ENCODE assay signal across 28 cellular contexts in the genomic region with DNA sequence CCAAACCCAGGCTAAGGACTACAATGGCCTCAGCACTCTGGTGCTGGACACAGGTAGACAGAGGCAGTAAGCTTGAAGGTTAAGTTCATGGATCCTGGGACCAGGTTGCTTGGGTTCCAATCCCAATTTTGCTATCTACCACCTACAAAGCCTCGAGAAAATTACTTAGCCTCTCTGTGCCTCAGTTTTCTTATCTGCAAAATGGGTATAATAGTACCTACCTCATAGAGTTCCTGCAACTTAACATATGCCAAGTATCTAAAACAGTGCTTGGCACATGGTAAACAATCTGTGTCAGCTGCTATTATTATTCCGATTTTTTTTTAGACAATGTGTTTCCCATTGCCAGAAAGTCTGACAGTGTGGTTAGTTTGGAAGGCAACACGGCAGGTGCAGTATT. TPM values are rescaled to one million over a fixed set of nuclear protein-coding genes. Genes with fewer than 3 reads are reported as not detected.
DNase-seq lines count a peak whose midpoint lies in the region; ATAC-seq, FAIRE-seq and TF ChIP-seq lines count a peak whose summit lies in the region.
"Had no signal": no experiment of that assay in that cellular context is flagged by ENCODE, and none has a peak within 500 bp of the region (broad histone marks: within the 10 kb centered on the region; RNA-seq: fewer than 3 reads in every experiment).

No MANE protein-coding gene starts in this region.

- intact Hi-C loops in OCI-LY7 (cut with micrococcal nuclease; ENCODE audit: unreplicated experiment): loop anchor here (5.0 kb wide), 1 partner anchor 107 kb away; no protein-coding TSS in a partner anchor
- intact Hi-C loops in K562 (cut with micrococcal nuclease): no loop called here
- intact Hi-C loops in esophagus muscularis mucosa (cut with DNase I): no loop called here
- intact Hi-C loops in prostate gland (cut with DNase I): no loop called here
- intact Hi-C loops in breast epithelium (cut with DNase I; ENCODE audit: low total_unique reads): no loop called here

- no peak overlapping the region for H3K4me3 ChIP-seq in OCI-LY7 (ENCODE audit: low read depth, low read length, poor library complexity, severe bottlenecking)
- H3K4me3 ChIP-seq in K562: no peak overlapping the region
- no peak overlapping the region for H3K4me3 ChIP-seq in esophagus muscularis mucosa
- H3K4me3 ChIP-seq in prostate gland: no peak overlapping the region
- no peak overlapping the region for H3K4me3 ChIP-seq in breast epithelium
- H3K4me3 ChIP-seq: A549; BLaER1 treated with 17β-estradiol and CSF1 and Interleukin-3, amounts not matched to agents 10 nM and 100 nM; GM12878; GM23338; HAP-1 had no signal

- ATAC-seq in K562: no peak
- ATAC-seq: A549, GM12878, GM23338 had no signal

- CTCF ChIA-PET in OCI-LY7 (lab: Charles Lee; ENCODE audit: unreplicated experiment) (no interaction called here), K562 (lab: Yijun Ruan, JAX; ENCODE audit: low intra/inter-chr PET ratio) (no interaction called here)

- H3K4me3 Mint-ChIP-seq in type B pancreatic cell: no peak overlapping the region
- H3K4me3 Mint-ChIP-seq: CD14-positive monocyte; CD4-positive, alpha-beta T cell; CD8-positive, alpha-beta memory T cell; GM23338; HFFc6 had no signal

- H4K20me1 ChIP-seq in OCI-LY7 (ENCODE audit: insufficient read depth, low read length) (no peaks in the 10 kb centered on the region), K562 (replicated peaks; ENCODE audit: control insufficient read depth, insufficient read depth, low read length) (no peaks in the 10 kb centered on the region)
- H4K20me1 ChIP-seq: BLaER1 treated with 17β-estradiol and CSF1 and Interleukin-3, amounts not matched to agents 10 nM and 100 nM had no signal

- no peak overlapping the region for H3K9ac ChIP-seq in K562 (ENCODE audit: insufficient read depth in 1 of 2, low read depth in 2 of 2, low read length in 2 of 2)
- H3K9ac ChIP-seq: BLaER1 treated with 17β-estradiol and CSF1 and Interleukin-3, amounts not matched to agents 10 nM and 100 nM had no signal

- no peaks in the 10 kb centered on the region; a peak in 1 of 5 replicates for H3K27me3 ChIP-seq in K562 (ENCODE audit: control insufficient read depth in 2 of 2, insufficient read depth in 2 of 2, low read length in 2 of 2)
- H3K27me3 ChIP-seq in esophagus muscularis mucosa: peaks cover 0 to 4% (median 0%) of the 10 kb centered on the region in 4 donors
- H3K27me3 ChIP-seq in prostate gland (replicated peaks; ENCODE audit: insufficient read depth): no peaks in the 10 kb centered on the region
- H3K27me3 ChIP-seq in breast epithelium: no peaks in the 10 kb centered on the region
- H3K27me3 ChIP-seq: BE2C; BLaER1 treated with 17β-estradiol and CSF1 and Interleukin-3, amounts not matched to agents 10 nM and 100 nM had no signal

- peaks cover 4% of the 10 kb centered on the region for H3K36me3 Mint-ChIP-seq in type B pancreatic cell
- H3K36me3 Mint-ChIP-seq: CD14-positive monocyte; CD8-positive, alpha-beta memory T cell had no signal

- H3K36me3 ChIP-seq in OCI-LY7 (ENCODE audit: insufficient read depth, low read length) (no peaks in the 10 kb centered on the region), K562 (ENCODE audit: control insufficient read depth, insufficient read depth, low read length) (no peaks in the 10 kb centered on the region), esophagus muscularis mucosa (no peaks in the 10 kb centered on the region), prostate gland (no peaks in the 10 kb centered on the region), breast epithelium (no peaks in the 10 kb centered on the region)
- H3K36me3 ChIP-seq: BE2C; BLaER1 treated with 17β-estradiol and CSF1 and Interleukin-3, amounts not matched to agents 10 nM and 100 nM; HAP-1 had no signal

- H3K27ac ChIP-seq in OCI-LY7 (ENCODE audit: low read depth, low read length, poor library complexity, severe bottlenecking) (no peak overlapping the region), K562 (ENCODE audit: extremely low read depth, low read depth, low read length) (no peak overlapping the region), esophagus muscularis mucosa (replicated peaks in 1 of 4) (no peak overlapping the region), prostate gland (no peak overlapping the region), breast epithelium (no peak overlapping the region)
- H3K27ac ChIP-seq: A549; BLaER1 treated with 17β-estradiol and CSF1 and Interleukin-3, amounts not matched to agents 10 nM and 100 nM had no signal

- BruUV-seq in OCI-LY7 (replicated peaks; lab: Mats Ljungman, UMichigan): no TSS peak
- BruUV-seq in K562 (replicated peaks; lab: Mats Ljungman, UMichigan): no TSS peak

- POLR2A ChIA-PET in OCI-LY7 (lab: Charles Lee) (no interaction called here), K562 (lab: Yijun Ruan, JAX) (no interaction called here)

- H3K27ac Mint-ChIP-seq in type B pancreatic cell: no peak overlapping the region
- H3K27ac Mint-ChIP-seq: CD14-positive monocyte; CD4-positive, alpha-beta T cell; CD8-positive, alpha-beta memory T cell; GM23338; HFFc6 had no signal

- H3K4me1 ChIP-seq in OCI-LY7 (ENCODE audit: insufficient read depth, low read length, poor library complexity, severe bottlenecking) (peaks cover 18% of the 10 kb centered on the region), K562 (replicated peaks in 1 of 2; ENCODE audit: control insufficient read depth in 2 of 2, insufficient read depth in 2 of 2, low read length in 2 of 2) (no peaks in the 10 kb centered on the region), esophagus muscularis mucosa (no peaks in the 10 kb centered on the region), prostate gland (replicated peaks) (no peaks in the 10 kb centered on the region), breast epithelium (no peaks in the 10 kb centered on the region)
- H3K4me1 ChIP-seq: A549, BE2C had no signal

- no peaks in the 10 kb centered on the region for H3K9me3 Mint-ChIP-seq in type B pancreatic cell
- H3K9me3 Mint-ChIP-seq: CD4-positive, alpha-beta T cell; GM23338; HFFc6 had no signal

- H3K9me3 ChIP-seq in OCI-LY7 (ENCODE audit: low read length) (no peaks in the 10 kb centered on the region), K562 (replicated peaks; ENCODE audit: control insufficient read depth, insufficient read depth, low read depth, low read length) (no peaks in the 10 kb centered on the region), esophagus muscularis mucosa (no peaks in the 10 kb centered on the region), prostate gland (no peaks in the 10 kb centered on the region), breast epithelium (no peaks in the 10 kb centered on the region)
- H3K9me3 ChIP-seq: A549; BE2C; BLaER1 treated with 17β-estradiol and CSF1 and Interleukin-3, amounts not matched to agents 10 nM and 100 nM; HAP-1 had no signal

- no peaks in the 10 kb centered on the region for H3K9me2 ChIP-seq in OCI-LY7 (ENCODE audit: insufficient read depth, low read length)

- TF ChIP-seq POLR2A in K562 (conservative IDR thresholded peaks at IDR 0.05): no peak
- TF ChIP-seq POLR2A in esophagus muscularis mucosa (IDR thresholded peaks at IDR 0.05; ENCODE audit: low read depth): no peak
- no peak for TF ChIP-seq POLR2A in prostate gland (IDR thresholded peaks at IDR 0.05)
- no peak for TF ChIP-seq POLR2A in breast epithelium (IDR thresholded peaks at IDR 0.05)

- in situ Hi-C loops in K562 (cut with MboI): no loop called here

- TF ChIP-seq EP300 in K562 (IDR thresholded peaks at IDR 0.05; ENCODE audit: low read length) (no peak), esophagus muscularis mucosa (IDR thresholded peaks at IDR 0.05) (no peak)

- H3K79me2 ChIP-seq in OCI-LY7 (ENCODE audit: insufficient read depth, low read depth, low read length) (no peaks in the 10 kb centered on the region), K562 (ENCODE audit: control insufficient read depth, insufficient read depth, low read length) (no peaks in the 10 kb centered on the region)

- H3K27me3 Mint-ChIP-seq in type B pancreatic cell: peaks cover 4% of the 10 kb centered on the region

- TF ChIP-seq CTCF in OCI-LY7 (conservative IDR thresholded peaks at IDR 0.05; ENCODE audit: low read length) (no peak), K562 (IDR thresholded peaks at IDR 0.05 in 2 of 3, conservative IDR thresholded peaks at IDR 0.05 in 1 of 3; ENCODE audit: insufficient read depth in 2 of 3, low read depth in 1 of 3, low read length in 3 of 3) (no peak), esophagus muscularis mucosa (IDR thresholded peaks at IDR 0.05) (no peak), prostate gland (IDR thresholded peaks at IDR 0.05) (no peak), breast epithelium (IDR thresholded peaks at IDR 0.05) (no peak), type B pancreatic cell (conservative IDR thresholded peaks at IDR 0.05) (no peak)

- WGBS in K562 (ENCODE audit: insufficient coverage, low coverage, missing lambda C conversion rate): 0% methylated on average over 3 of the region's 3 CpGs
- 63% methylated on average over 3 of the region's 3 CpGs for WGBS in esophagus muscularis mucosa
- 55% methylated on average over 3 of the region's 3 CpGs for WGBS in prostate gland

- H3K4me2 ChIP-seq in OCI-LY7 (ENCODE audit: low read length) (peak overlapping the region; percentile 8; the same call in 1 of the 2 replicates), K562 (ENCODE audit: insufficient read depth, low read length) (no peak overlapping the region)
- H3K4me2 ChIP-seq: A549, GM23338 had no signal

- no peak for TF ChIP-seq RAD21 in K562 (CRISPR knock-in tag; conservative IDR thresholded peaks at IDR 0.05 in 1 of 2, IDR thresholded peaks at IDR 0.05 in 1 of 2)

- no peaks in the 10 kb centered on the region for H3K9me1 ChIP-seq in K562 (ENCODE audit: control insufficient read depth, insufficient read depth, low read length)

- no peaks in the 10 kb centered on the region for H3K4me1 Mint-ChIP-seq in type B pancreatic cell (ENCODE audit: unreplicated experiment)
- H3K4me1 Mint-ChIP-seq: CD14-positive monocyte had no signal

- H2AFZ ChIP-seq in OCI-LY7 (ENCODE audit: low read length) (no peak overlapping the region), K562 (ENCODE audit: low read depth, low read length) (no peak overlapping the region)
- H2AFZ ChIP-seq: GM23338 had no signal

- DNase-seq in NCI-H2171 treated with DMSO at 0.1 percent for 48 hours (lab: John Stamatoyannopoulos, UW) (peak; percentile 8), NCI-H2171 (lab: John Stamatoyannopoulos, UW) (no peak), OCI-LY7 (ENCODE audit: low spot score) (no peak), K562 (ENCODE audit: extremely low read depth in 1 of 4, low spot score in 3 of 4) (no peak), esophagus muscularis mucosa (ENCODE audit: extremely low spot score) (peak; percentile 55), prostate gland (ENCODE audit: low spot score) (no peak), breast epithelium (ENCODE audit: low spot score in 2 of 2) (no peak), type B pancreatic cell (ENCODE audit: extremely low spot score, unreplicated experiment) (no peak)
- DNase-seq: 8988T; ACHN; AML-193; BE2C; CD4-positive, alpha-beta T cell; CD8-positive, alpha-beta memory T cell; DMS 273 treated with DMSO at 0.1 percent for 48 hours; DMS79; EL; GDM1; HFFc6 had no signal

- FAIRE-seq in K562 (lab: Jason Lieb, UNC): no peak
- FAIRE-seq: A549, D721Med, GM12878, GM19239, H54 had no signal

RNA-seq across cellular contexts. Expression of gene SYN3, which starts 37.5 kb away (rescaled TPM):
- 6.6 and 9.7 TPM in 2 replicates for total RNA-seq in OCI-LY7 (2014; rRNA removed; shearing (Covaris generic))
- total RNA-seq in OCI-LY7 (2022) (5.7 and 6.6 TPM in 2 replicates), K562 (2014; rRNA removed) (not detected in 2 replicates), K562 (2014; rRNA removed; fragmentation: Illumina TruSeq; extraction: Trizol) (not detected in 2 replicates), K562 (2015; rRNA removed; fragmentation: Illumina TruSeq; extraction: Trizol) (not detected in 2 replicates), K562 (2021) (0.35 TPM in 1 of 2 replicates, not detected in the other), esophagus muscularis mucosa (under 1 TPM; under 0.01 to 0.58 (median 0.14) TPM), prostate gland (10 to 100 TPM in 1 of 2 donors, not detected in 1; 10.3 TPM), breast epithelium (under 1 TPM; under 0.01 to 0.29 (median 0.16) TPM), type B pancreatic cell (ENCODE audit: low replicate concordance) (1.9 and 3.9 TPM in 2 replicates)
- total RNA-seq in K562 (2011; cell fraction: chromatin; rRNA removed; ENCODE audit: low replicate concordance): not detected in 2 replicates
- not detected in 2 replicates for total RNA-seq in K562 (2011; cell fraction: nucleolus; rRNA removed)
- total RNA-seq in K562 (2011; cell fraction: nucleoplasm; rRNA removed): not detected in 2 replicates
- polyA plus RNA-seq in K562 (2011; rRNA removed) (not detected in 2 replicates), K562 (2014; fragmentation: Illumina TruSeq; extraction: Trizol) (0.09 and 0.17 TPM in 2 replicates), K562 (2014; fragmentation: Nextera tagmentation; extraction: Ambion mirVana) (under 1 TPM in 1 of 2 experiments, not detected in 1; 0.10 TPM), K562 (2014; rRNA removed) (0.04 TPM in 1 of 2 replicates, not detected in the other)
- not detected in 2 replicates for polyA plus RNA-seq in K562 (2011; cell fraction: cytosol; rRNA removed)
- polyA plus RNA-seq in K562 (2011; cell fraction: nucleus; rRNA removed): 0.40 TPM in 1 of 2 replicates, not detected in the other
- polyA plus RNA-seq in K562 (2012): 0.08 and 0.30 TPM in 2 replicates
- polyA minus RNA-seq in K562 (2011; rRNA and poly(A)+ RNA removed): not detected in 2 replicates
- not detected in 2 replicates for polyA minus RNA-seq in K562 (2011; cell fraction: cytosol; rRNA and poly(A)+ RNA removed)
- polyA minus RNA-seq in K562 (2011; cell fraction: nucleus; rRNA and poly(A)+ RNA removed): not detected in 2 replicates
- total RNA-seq: CD4-positive, alpha-beta T cell; CD8-positive, alpha-beta memory T cell; GM12878 had no signal
- polyA plus RNA-seq: CD14-positive monocyte; CD8-positive, alpha-beta memory T cell; GM12878 had no signal

Comparison
In these comparisons a context has a peak if more than half of its experiments do, and no peak if none do; other contexts are left out.
1. DNase-seq: peak in NCI-H2171 treated with DMSO at 0.1 percent for 48 hours (single experiment) and esophagus muscularis mucosa (single experiment); none in NCI-H2171 (single experiment), OCI-LY7 (single experiment), K562 (0 of 4), prostate gland (single experiment), breast epithelium (0 of 2) and type B pancreatic cell (single experiment).